8 cellular contexts compared by ENCODE assay signal in genomic region chr2:222655748-222656543, GRCh38. TPM values are rescaled to one million over a fixed set of nuclear protein-coding genes. Genes with fewer than 3 reads are reported as not detected.
DNase-seq lines count a peak whose midpoint lies in the region; ATAC-seq and TF ChIP-seq lines count a peak whose summit lies in the region.

Gene FARSB (minus strand): TSS chr2:222656092. CDS start chr2:222656073, 19 bp downstream.

- H3K4me3 Mint-ChIP-seq in nephron progenitor cell, result peak within 1 kb of the TSS; percentile 99
- peak within 1 kb of the TSS; percentile 91 to 99 for H3K4me3 Mint-ChIP-seq in stimulated activated naive CD8-positive, alpha-beta T cell treated with anti-CD3 and anti-CD28 coated beads, Interleukin-15, amount 100 ng/mL, for 72 hours

- no peaks in the 10 kb centered on the region for H3K27me3 ChIP-seq in H7 (ENCODE audit: control insufficient read depth, insufficient read depth, low read length)

- H3K9me3 Mint-ChIP-seq in nephron progenitor cell, result no peaks in the 10 kb centered on the region
- no peaks in the 10 kb centered on the region for H3K9me3 Mint-ChIP-seq in stimulated activated naive CD8-positive, alpha-beta T cell treated with anti-CD3 and anti-CD28 coated beads, Interleukin-15, amount 100 ng/mL, for 72 hours

- peak; percentile 93 for ATAC-seq in stimulated activated naive CD8-positive, alpha-beta T cell treated with anti-CD3 and anti-CD28 coated beads, Interleukin-15, amount 100 ng/mL, for 72 hours

- H3K4me3 ChIP-seq in H7 (ENCODE audit: insufficient read depth, low read depth, low read length) (peak within 1 kb of the TSS; percentile 97), fibroblast of the aortic adventitia (ENCODE audit: low read depth, low read length) (peak within 1 kb of the TSS; percentile 99)

- peak within 1 kb of the TSS; percentile 100 for H3K27ac Mint-ChIP-seq in nephron progenitor cell
- peak within 1 kb of the TSS; percentile 100 for H3K27ac Mint-ChIP-seq in stimulated activated naive CD8-positive, alpha-beta T cell treated with anti-CD3 and anti-CD28 coated beads, Interleukin-15, amount 100 ng/mL, for 72 hours

- no peak for TF ChIP-seq CTCF in fibroblast of the aortic adventitia (IDR thresholded peaks at IDR 0.05; ENCODE audit: insufficient read depth, low read length)
- no peak for TF ChIP-seq CTCF in nephron progenitor cell (IDR thresholded peaks at IDR 0.05)

- H3K4me1 Mint-ChIP-seq in nephron progenitor cell, result peaks cover 41% of the 10 kb centered on the region
- peaks cover 33% of the 10 kb centered on the region for H3K4me1 Mint-ChIP-seq in stimulated activated naive CD8-positive, alpha-beta T cell treated with anti-CD3 and anti-CD28 coated beads, Interleukin-15, amount 100 ng/mL, for 72 hours

- no peaks in the 10 kb centered on the region for H3K36me3 ChIP-seq in H7 (replicated peaks; ENCODE audit: control insufficient read depth, insufficient read depth, low read length)

- H3K27me3 Mint-ChIP-seq in nephron progenitor cell (ENCODE audit: low read depth, poor library complexity), result no peaks in the 10 kb centered on the region
- no peaks in the 10 kb centered on the region for H3K27me3 Mint-ChIP-seq in stimulated activated naive CD8-positive, alpha-beta T cell treated with anti-CD3 and anti-CD28 coated beads, Interleukin-15, amount 100 ng/mL, for 72 hours

- DNase-seq in ELF-1 (ENCODE audit: low read depth, low spot score) (peak; percentile 96), H7 (peak; percentile 94), M059J (ENCODE audit: low read depth) (peak; percentile 92), SHP77 (lab: John Stamatoyannopoulos, UW) (peak; percentile 93), fibroblast of the aortic adventitia (ENCODE audit: low read depth) (peak; percentile 98), nephron progenitor cell (peak; percentile 91)
- peak; percentile 87 for DNase-seq in activated effector memory CD4-positive, alpha-beta T cell treated with Interleukin-2 at 50 U/mL for 16 hours
- DNase-seq in stimulated activated naive CD8-positive, alpha-beta T cell treated with anti-CD3 and anti-CD28 coated beads, Interleukin-15, amount 100 ng/mL, for 72 hours, result peak; percentile 89 to 93

- peaks cover 5% of the 10 kb centered on the region for H3K36me3 Mint-ChIP-seq in nephron progenitor cell (ENCODE audit: low read depth)

RNA-seq across cellular contexts. Expression of gene FARSB, which starts in this region (rescaled TPM):
- 38.6 and 41.2 TPM in 2 replicates for total RNA-seq in H7 (2014; rRNA removed; shearing (Covaris generic))
- total RNA-seq in M059J (2014; rRNA removed; shearing (Covaris generic)), result 27.4 and 32.3 TPM in 2 replicates
- 6.5 and 34.3 TPM in 2 replicates for total RNA-seq in fibroblast of the aortic adventitia (ENCODE audit: low replicate concordance)

Comparison
In these comparisons a context has a peak if more than half of its experiments do, and no peak if none do; other contexts are left out.
1. Peak in every context shown above with its lines: DNase-seq, ATAC-seq and H3K4me3 ChIP-seq.